In genomic region chr17:69250641-69251040, GRCh38 we compare ENCODE assay signal across 17 cellular contexts. TPM values are rescaled to one million over a fixed set of nuclear protein-coding genes. Genes with fewer than 3 reads are reported as not detected.
A peak's percentile ranks its signal among the peaks of the same experiment; 100 is the strongest.
DNase-seq lines count a peak whose midpoint lies in the region; TF ChIP-seq lines count a peak whose summit lies in the region.
"Had no signal": no experiment of that assay in that cellular context is flagged by ENCODE, and none has a peak within 500 bp of the region (broad histone marks: within the 10 kb centered on the region; RNA-seq: fewer than 3 reads in every experiment).

No MANE protein-coding gene starts in this region.

- no peaks in the 10 kb centered on the region for H3K36me3 Mint-ChIP-seq in HFFc6 (ENCODE audit: low read depth)

- no peak for TF ChIP-seq CTCF in HFFc6 (IDR thresholded peaks at IDR 0.05)

- H3K79me1 ChIP-seq in mesendoderm (ENCODE audit: low read length) = no peaks in the 10 kb centered on the region

- H3K4me1 Mint-ChIP-seq in HFFc6 (ENCODE audit: low read depth) = peaks cover 28% of the 10 kb centered on the region

- no peak overlapping the region for H2BK5ac ChIP-seq in mesendoderm (ENCODE audit: low read length)

- no peaks in the 10 kb centered on the region for H3K27me3 Mint-ChIP-seq in HFFc6 (ENCODE audit: insufficient read depth)

- no peak overlapping the region for H3K27ac ChIP-seq in ACC112 (ENCODE audit: low read depth, low read length)
- no peak overlapping the region for H3K27ac ChIP-seq in mesendoderm (ENCODE audit: low read depth, low read length)
- H3K27ac ChIP-seq: C4-2B had no signal

- peaks cover 12% of the 10 kb centered on the region for H3K4me1 ChIP-seq in ACC112 (ENCODE audit: control insufficient read depth, insufficient read depth, low read length, unreplicated experiment)
- no peaks in the 10 kb centered on the region for H3K4me1 ChIP-seq in mesendoderm (ENCODE audit: control insufficient read depth, low read depth, low read length)

- H3K4me3 Mint-ChIP-seq in HFFc6 = peak overlapping the region; percentile 77

- WGBS in mesendoderm (ENCODE audit: extremely low coverage, insufficient coverage, low lambda C conversion rate) = 100% methylated on average over 1 of the region's 4 CpGs

- DNase-seq in HFFc6 = peak; percentile 22
- peak; percentile 2 for DNase-seq in astrocyte of the hippocampus (ENCODE audit: low read depth, low spot score)
- DNase-seq in hepatic stellate cell (ENCODE audit: low spot score) = peak; percentile 19
- no peak for DNase-seq in mesendoderm
- no peak for DNase-seq in amniotic stem cell (lab: John Stamatoyannopoulos, UW)
- DNase-seq in DMS53 treated with DMSO at 0.1 percent for 48 hours (lab: John Stamatoyannopoulos, UW; ENCODE audit: unreplicated experiment) = no peak
- no peak for DNase-seq in GM19238 (ENCODE audit: insufficient read length, low spot score)
- DNase-seq: 8988T, COR-L47, H7, Karpas-422, NCI-H1417 treated with DMSO at 0.1 percent for 48 hours, NCI-H2029, NCI-H510A, SHP77 treated with DMSO at 0.1 percent for 48 hours had no signal

- H3K27me3 ChIP-seq in ACC112 (ENCODE audit: insufficient read depth, low read length) (no peaks in the 10 kb centered on the region), mesendoderm (ENCODE audit: insufficient read depth, low read length, poor library complexity) (no peaks in the 10 kb centered on the region)

- H2AK5ac ChIP-seq in mesendoderm (ENCODE audit: low read length) = no peak overlapping the region

- H3K9me3 Mint-ChIP-seq in HFFc6 = no peaks in the 10 kb centered on the region

- H4K5ac ChIP-seq in mesendoderm (ENCODE audit: low read length) = no peak overlapping the region

- no peak overlapping the region for H3K4me3 ChIP-seq in ACC112 (ENCODE audit: low read depth, low read length)
- no peak overlapping the region for H3K4me3 ChIP-seq in mesendoderm (ENCODE audit: low read length)

- no peak overlapping the region for H3K23ac ChIP-seq in mesendoderm (ENCODE audit: low read length)

- peak overlapping the region; percentile 63 for H3K27ac Mint-ChIP-seq in HFFc6

- H3K4ac ChIP-seq in mesendoderm (ENCODE audit: low read depth, low read length) = no peak overlapping the region

- no peak overlapping the region for H2BK120ac ChIP-seq in mesendoderm (ENCODE audit: low read depth, low read length)

- no peak overlapping the region for H3K4me2 ChIP-seq in mesendoderm (ENCODE audit: low read length)

- H3K79me2 ChIP-seq in ACC112 (ENCODE audit: control insufficient read depth, insufficient read depth, low read length, unreplicated experiment) (no peaks in the 10 kb centered on the region), mesendoderm (ENCODE audit: control insufficient read depth, insufficient read depth, low read length) (no peaks in the 10 kb centered on the region)

- no peak overlapping the region for H4K8ac ChIP-seq in mesendoderm (ENCODE audit: low read depth, low read length)

- H3K9ac ChIP-seq in mesendoderm (ENCODE audit: low read length) = no peak overlapping the region

- peak overlapping the region; percentile 55 for H2AFZ ChIP-seq in ACC112 (ENCODE audit: low read length, unreplicated experiment)

- no peak overlapping the region for H3K18ac ChIP-seq in mesendoderm (ENCODE audit: low read length)

- no peak overlapping the region for H3K56ac ChIP-seq in mesendoderm (ENCODE audit: low read length)

- H2BK15ac ChIP-seq in mesendoderm (replicated peaks; ENCODE audit: low read depth) = no peak overlapping the region

- H3K36me3 ChIP-seq in ACC112 (ENCODE audit: insufficient read depth, low read length) = peaks cover 3% of the 10 kb centered on the region; the same call in 1 of the 2 replicates
- H3K36me3 ChIP-seq in mesendoderm (ENCODE audit: control insufficient read depth, insufficient read depth, low read length) = no peaks in the 10 kb centered on the region

RNA-seq across cellular contexts. Expression of gene ABCA10, which starts 22.0 kb away (rescaled TPM):
- under 1 TPM in 3 of 6 experiments, not detected in 3; 0.03 to 0.17 (median 0.07) TPM for total RNA-seq in HFFc6 (2021; fragmentation: NEBNext Ultra II Directional; extraction: Animal tissue kit (Norgen Biotek cat#: 25700))
- polyA plus RNA-seq in mesendoderm (2013, experiment 1 of 2) = not detected
- polyA plus RNA-seq in mesendoderm (2013, experiment 2 of 2) = not detected
- total RNA-seq: H7 had no signal

Comparison
In these comparisons a context has a peak if more than half of its experiments do, and no peak if none do; other contexts are left out.
1. DNase-seq: peak in HFFc6 (single experiment), astrocyte of the hippocampus (single experiment) and hepatic stellate cell (single experiment); none in mesendoderm (single experiment), amniotic stem cell (single experiment), DMS53 treated with DMSO at 0.1 percent for 48 hours (single experiment) and GM19238 (single experiment).